In the genomic region with DNA sequence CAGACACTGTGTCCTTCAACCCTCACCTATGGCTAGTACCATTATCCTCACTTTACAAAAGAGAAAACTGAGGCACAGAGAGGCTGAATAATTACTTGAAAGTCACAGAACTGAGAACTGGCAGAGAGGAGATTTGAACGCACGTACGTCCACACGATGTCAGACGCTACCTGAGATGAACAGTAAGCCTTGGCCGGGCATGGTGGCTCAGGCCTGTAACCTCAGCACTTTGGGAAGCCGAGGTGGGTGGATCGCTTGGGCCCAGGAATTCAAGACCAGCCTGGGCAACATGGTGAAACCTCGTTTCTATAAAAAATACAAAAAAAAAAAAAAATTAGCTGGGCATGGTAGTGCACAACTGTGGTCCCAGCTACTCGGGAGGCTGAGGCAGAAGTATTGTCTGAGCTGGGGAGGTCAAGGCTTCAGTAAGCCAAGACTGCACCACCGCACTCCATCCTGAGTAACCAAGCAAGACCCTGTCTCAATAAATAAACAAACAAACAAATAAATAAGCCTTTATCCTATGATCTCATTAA, we compare ENCODE assay signal across 19 cellular contexts.
"Had no signal": no experiment of that assay in that cellular context is flagged by ENCODE, and none has a peak within 500 bp of the region (broad histone marks: within the 10 kb centered on the region; RNA-seq: fewer than 3 reads in every experiment).

No MANE protein-coding gene starts in this region.

- H3K36me3 Mint-ChIP-seq: activated CD4-positive, alpha-beta memory T cell treated with anti-CD3 and anti-CD28 coated beads for 36 hours; natural killer cell had no signal

- H3K36me3 ChIP-seq: left lung, prostate gland, suprapubic skin, tibial nerve, vagina had no signal

- H3K4me3 ChIP-seq: left lung, lung, prostate gland, suprapubic skin, tibial nerve, vagina had no signal

- DNase-seq: activated CD4-positive, alpha-beta memory T cell treated with anti-CD3 and anti-CD28 coated beads for 36 hours; activated CD4-positive, alpha-beta T cell treated with anti-CD3 and anti-CD28 coated beads for 48 hours; activated naive CD4-positive, alpha-beta T cell treated with Interleukin-2 at 50 U/mL for 16 hours; activated naive CD8-positive, alpha-beta T cell treated with anti-CD3 and anti-CD28 coated beads for 36 hours; activated T-cell treated with anti-CD3 and anti-CD28 coated beads, Interleukin-2, amount 50 U/mL, for 48 hours; effector CD8-positive, alpha-beta T cell; foreskin keratinocyte; kidney glomerular epithelial cell; left lung; natural killer cell; stimulated activated CD4-positive, alpha-beta T cell treated with anti-CD3 and anti-CD28 coated beads, Interleukin-1b, Interleukin-23, amount 100 ng/mL, for 48 hours; stimulated activated naive CD8-positive, alpha-beta T cell treated with anti-CD3 and anti-CD28 coated beads, Interleukin-15, amount 100 ng/mL, for 72 hours had no signal

- H3K27me3 ChIP-seq: foreskin keratinocyte, left lung, suprapubic skin, tibial nerve, vagina had no signal

- H3K27me3 Mint-ChIP-seq: activated CD4-positive, alpha-beta memory T cell treated with anti-CD3 and anti-CD28 coated beads for 36 hours; activated naive CD8-positive, alpha-beta T cell treated with anti-CD3 and anti-CD28 coated beads for 36 hours; dendritic cell treated with granulocyte-macrophage colony-stimulating factor and Interleukin-4, amounts not matched to agents 40 ng/mL and 50 ng/mL, for 4 days; stimulated activated naive CD8-positive, alpha-beta T cell treated with anti-CD3 and anti-CD28 coated beads, Interleukin-15, amount 100 ng/mL, for 72 hours had no signal

- ATAC-seq: foreskin keratinocyte; left lung; natural killer cell; stimulated activated naive CD8-positive, alpha-beta T cell treated with anti-CD3 and anti-CD28 coated beads, Interleukin-15, amount 100 ng/mL, for 72 hours had no signal

- H3K4me3 Mint-ChIP-seq: activated CD4-positive, alpha-beta memory T cell treated with anti-CD3 and anti-CD28 coated beads for 36 hours; activated naive CD8-positive, alpha-beta T cell treated with anti-CD3 and anti-CD28 coated beads for 36 hours; dendritic cell treated with granulocyte-macrophage colony-stimulating factor and Interleukin-4, amounts not matched to agents 40 ng/mL and 50 ng/mL, for 4 days; natural killer cell; stimulated activated naive CD8-positive, alpha-beta T cell treated with anti-CD3 and anti-CD28 coated beads, Interleukin-15, amount 100 ng/mL, for 72 hours; T-helper 1 cell treated with Interleukin-12 subunit alpha and Interleukin-12 subunit beta and Interleukin-4 antibody, amounts not matched to agents 30 μg/mL and 1 μg/mL, for 36 hours had no signal

- H3K27ac Mint-ChIP-seq: activated CD4-positive, alpha-beta memory T cell treated with anti-CD3 and anti-CD28 coated beads for 36 hours; activated naive CD8-positive, alpha-beta T cell treated with anti-CD3 and anti-CD28 coated beads for 36 hours; stimulated activated naive CD8-positive, alpha-beta T cell treated with anti-CD3 and anti-CD28 coated beads, Interleukin-15, amount 100 ng/mL, for 72 hours; T-helper 1 cell treated with Interleukin-12 subunit alpha and Interleukin-12 subunit beta and Interleukin-4 antibody, amounts not matched to agents 30 μg/mL and 1 μg/mL, for 36 hours had no signal

- H3K9me3 ChIP-seq: left lung, prostate gland, suprapubic skin, tibial nerve, vagina had no signal

- H3K9me3 Mint-ChIP-seq: activated CD4-positive, alpha-beta memory T cell treated with anti-CD3 and anti-CD28 coated beads for 36 hours; activated naive CD8-positive, alpha-beta T cell treated with anti-CD3 and anti-CD28 coated beads for 36 hours; dendritic cell treated with granulocyte-macrophage colony-stimulating factor and Interleukin-4, amounts not matched to agents 40 ng/mL and 50 ng/mL, for 4 days; natural killer cell; stimulated activated naive CD8-positive, alpha-beta T cell treated with anti-CD3 and anti-CD28 coated beads, Interleukin-15, amount 100 ng/mL, for 72 hours; T-helper 1 cell treated with Interleukin-12 subunit alpha and Interleukin-12 subunit beta and Interleukin-4 antibody, amounts not matched to agents 30 μg/mL and 1 μg/mL, for 36 hours had no signal

- H3K4me1 ChIP-seq: foreskin keratinocyte, prostate gland, suprapubic skin had no signal

- H3K27ac ChIP-seq: foreskin keratinocyte, left lung, suprapubic skin, tibial nerve, vagina had no signal
